ENCODE assay signal across 1 cellular context in genomic region chr2:120934891-120935338, GRCh38.
TF ChIP-seq lines count a peak whose summit lies in the region.

No MANE protein-coding gene starts in this region.

TF ChIP-seq in HepG2, 621 proteins besides CTCF, POLR2A, EP300 and RAD21 (continued from another document):
- TF ChIP-seq FOXA3 (CRISPR knock-in tag; IDR thresholded peaks at IDR 0.05): no peak
- TF ChIP-seq ZNF329 (CRISPR knock-in tag; IDR thresholded peaks at IDR 0.05; ENCODE audit: low read depth): no peak
- 0 out of 2 replicates have a peak, but pooled peaks have one; percentile 18 for TF ChIP-seq TOPORS (CRISPR knock-in tag; IDR thresholded peaks at IDR 0.05)
- 0 out of 2 replicates have a peak, but pooled peaks have one; percentile 68 for TF ChIP-seq GTF3A (CRISPR knock-in tag; conservative IDR thresholded peaks at IDR 0.05)
- no peak for TF ChIP-seq CSRNP2 (CRISPR knock-in tag; conservative IDR thresholded peaks at IDR 0.05; ENCODE audit: low read depth)
- TF ChIP-seq SAP130 (CRISPR knock-in tag; IDR thresholded peaks at IDR 0.05; ENCODE audit: low read depth): 0 out of 2 replicates have a peak, but pooled peaks have one; percentile 5
- no peak for TF ChIP-seq ZSCAN30 (CRISPR knock-in tag; IDR thresholded peaks at IDR 0.05)
- peak; percentile 12; the same call in 1 of the 2 replicates for TF ChIP-seq CREB1 (IDR thresholded peaks at IDR 0.05)
- TF ChIP-seq CREB1 (CRISPR knock-in tag; IDR thresholded peaks at IDR 0.05): no peak
- no peak for TF ChIP-seq ZNF703 (CRISPR knock-in tag; IDR thresholded peaks at IDR 0.05; ENCODE audit: borderline replicate concordance)
- TF ChIP-seq, protein P1, sequence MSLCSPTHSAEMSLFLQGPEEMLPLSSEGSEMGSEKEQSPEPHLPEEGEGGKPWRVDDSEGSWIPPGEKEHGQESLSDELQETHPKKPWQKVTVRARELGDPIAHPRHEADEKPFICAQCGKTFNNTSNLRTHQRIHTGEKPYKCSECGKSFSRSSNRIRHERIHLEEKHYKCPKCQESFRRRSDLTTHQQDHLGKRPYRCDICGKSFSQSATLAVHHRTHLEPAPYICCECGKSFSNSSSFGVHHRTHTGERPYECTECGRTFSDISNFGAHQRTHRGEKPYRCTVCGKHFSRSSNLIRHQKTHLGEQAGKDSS (CRISPR knock-in tag; IDR thresholded peaks at IDR 0.05; ENCODE audit: borderline replicate concordance, low read depth): 0 out of 2 replicates have a peak, but pooled peaks have one; percentile 33
- TF ChIP-seq, protein P2, sequence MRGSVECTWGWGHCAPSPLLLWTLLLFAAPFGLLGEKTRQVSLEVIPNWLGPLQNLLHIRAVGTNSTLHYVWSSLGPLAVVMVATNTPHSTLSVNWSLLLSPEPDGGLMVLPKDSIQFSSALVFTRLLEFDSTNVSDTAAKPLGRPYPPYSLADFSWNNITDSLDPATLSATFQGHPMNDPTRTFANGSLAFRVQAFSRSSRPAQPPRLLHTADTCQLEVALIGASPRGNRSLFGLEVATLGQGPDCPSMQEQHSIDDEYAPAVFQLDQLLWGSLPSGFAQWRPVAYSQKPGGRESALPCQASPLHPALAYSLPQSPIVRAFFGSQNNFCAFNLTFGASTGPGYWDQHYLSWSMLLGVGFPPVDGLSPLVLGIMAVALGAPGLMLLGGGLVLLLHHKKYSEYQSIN (CRISPR knock-in tag; IDR thresholded peaks at IDR 0.05; ENCODE audit: borderline replicate concordance): no peak
- TF ChIP-seq SMAD3 (CRISPR knock-in tag; IDR thresholded peaks at IDR 0.05): 0 out of 2 replicates have a peak, but pooled peaks have one; percentile 24
- no peak for TF ChIP-seq ZNF33B (CRISPR knock-in tag; IDR thresholded peaks at IDR 0.05)
- TF ChIP-seq MAX (IDR thresholded peaks at IDR 0.05): 0 out of 2 replicates have a peak, but pooled peaks have one; percentile 9
- no peak for TF ChIP-seq ZNF552 (CRISPR knock-in tag; IDR thresholded peaks at IDR 0.05; ENCODE audit: borderline replicate concordance)
- TF ChIP-seq, protein P3, sequence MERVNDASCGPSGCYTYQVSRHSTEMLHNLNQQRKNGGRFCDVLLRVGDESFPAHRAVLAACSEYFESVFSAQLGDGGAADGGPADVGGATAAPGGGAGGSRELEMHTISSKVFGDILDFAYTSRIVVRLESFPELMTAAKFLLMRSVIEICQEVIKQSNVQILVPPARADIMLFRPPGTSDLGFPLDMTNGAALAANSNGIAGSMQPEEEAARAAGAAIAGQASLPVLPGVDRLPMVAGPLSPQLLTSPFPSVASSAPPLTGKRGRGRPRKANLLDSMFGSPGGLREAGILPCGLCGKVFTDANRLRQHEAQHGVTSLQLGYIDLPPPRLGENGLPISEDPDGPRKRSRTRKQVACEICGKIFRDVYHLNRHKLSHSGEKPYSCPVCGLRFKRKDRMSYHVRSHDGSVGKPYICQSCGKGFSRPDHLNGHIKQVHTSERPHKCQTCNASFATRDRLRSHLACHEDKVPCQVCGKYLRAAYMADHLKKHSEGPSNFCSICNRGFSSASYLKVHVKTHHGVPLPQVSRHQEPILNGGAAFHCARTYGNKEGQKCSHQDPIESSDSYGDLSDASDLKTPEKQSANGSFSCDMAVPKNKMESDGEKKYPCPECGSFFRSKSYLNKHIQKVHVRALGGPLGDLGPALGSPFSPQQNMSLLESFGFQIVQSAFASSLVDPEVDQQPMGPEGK (CRISPR knock-in tag; IDR thresholded peaks at IDR 0.05): peak; percentile 40; the same call in 1 of the 2 replicates
- TF ChIP-seq ZNF383 (CRISPR knock-in tag; IDR thresholded peaks at IDR 0.05; ENCODE audit: borderline replicate concordance): no peak
- no peak for TF ChIP-seq POGZ (CRISPR knock-in tag; IDR thresholded peaks at IDR 0.05)
- TF ChIP-seq ZNF225 (CRISPR knock-in tag; IDR thresholded peaks at IDR 0.05): 0 out of 2 replicates have a peak, but pooled peaks have one; percentile 19
- TF ChIP-seq FOSL2 (CRISPR knock-in tag; IDR thresholded peaks at IDR 0.05): peak; percentile 92
- no peak for TF ChIP-seq NFE2L1 (CRISPR knock-in tag; IDR thresholded peaks at IDR 0.05; ENCODE audit: borderline replicate concordance)
- peak; percentile 57; the same call in 1 of the 2 replicates for TF ChIP-seq JUNB (CRISPR knock-in tag; IDR thresholded peaks at IDR 0.05; ENCODE audit: borderline replicate concordance)
- TF ChIP-seq HMG20B (CRISPR knock-in tag; conservative IDR thresholded peaks at IDR 0.05): no peak
- TF ChIP-seq ZFP62 (CRISPR knock-in tag; IDR thresholded peaks at IDR 0.05): no peak
- TF ChIP-seq, protein P4, sequence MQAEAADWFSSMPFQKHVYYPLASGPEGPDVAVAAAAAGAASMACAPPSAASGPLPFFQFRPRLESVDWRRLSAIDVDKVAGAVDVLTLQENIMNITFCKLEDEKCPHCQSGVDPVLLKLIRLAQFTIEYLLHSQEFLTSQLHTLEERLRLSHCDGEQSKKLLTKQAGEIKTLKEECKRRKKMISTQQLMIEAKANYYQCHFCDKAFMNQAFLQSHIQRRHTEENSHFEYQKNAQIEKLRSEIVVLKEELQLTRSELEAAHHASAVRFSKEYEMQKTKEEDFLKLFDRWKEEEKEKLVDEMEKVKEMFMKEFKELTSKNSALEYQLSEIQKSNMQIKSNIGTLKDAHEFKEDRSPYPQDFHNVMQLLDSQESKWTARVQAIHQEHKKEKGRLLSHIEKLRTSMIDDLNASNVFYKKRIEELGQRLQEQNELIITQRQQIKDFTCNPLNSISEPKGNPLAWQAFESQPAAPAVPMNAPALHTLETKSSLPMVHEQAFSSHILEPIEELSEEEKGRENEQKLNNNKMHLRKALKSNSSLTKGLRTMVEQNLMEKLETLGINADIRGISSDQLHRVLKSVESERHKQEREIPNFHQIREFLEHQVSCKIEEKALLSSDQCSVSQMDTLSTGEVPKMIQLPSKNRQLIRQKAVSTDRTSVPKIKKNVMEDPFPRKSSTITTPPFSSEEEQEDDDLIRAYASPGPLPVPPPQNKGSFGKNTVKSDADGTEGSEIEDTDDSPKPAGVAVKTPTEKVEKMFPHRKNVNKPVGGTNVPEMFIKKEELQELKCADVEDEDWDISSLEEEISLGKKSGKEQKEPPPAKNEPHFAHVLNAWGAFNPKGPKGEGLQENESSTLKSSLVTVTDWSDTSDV (CRISPR knock-in tag; IDR thresholded peaks at IDR 0.05): 0 out of 2 replicates have a peak, but pooled peaks have one; percentile 34
- TF ChIP-seq ZNF350 (CRISPR knock-in tag; IDR thresholded peaks at IDR 0.05; ENCODE audit: borderline replicate concordance, low read depth): 0 out of 2 replicates have a peak, but pooled peaks have one; percentile 8
